Comparison of ENCODE assay signal across 8 cellular contexts in the genomic region with DNA sequence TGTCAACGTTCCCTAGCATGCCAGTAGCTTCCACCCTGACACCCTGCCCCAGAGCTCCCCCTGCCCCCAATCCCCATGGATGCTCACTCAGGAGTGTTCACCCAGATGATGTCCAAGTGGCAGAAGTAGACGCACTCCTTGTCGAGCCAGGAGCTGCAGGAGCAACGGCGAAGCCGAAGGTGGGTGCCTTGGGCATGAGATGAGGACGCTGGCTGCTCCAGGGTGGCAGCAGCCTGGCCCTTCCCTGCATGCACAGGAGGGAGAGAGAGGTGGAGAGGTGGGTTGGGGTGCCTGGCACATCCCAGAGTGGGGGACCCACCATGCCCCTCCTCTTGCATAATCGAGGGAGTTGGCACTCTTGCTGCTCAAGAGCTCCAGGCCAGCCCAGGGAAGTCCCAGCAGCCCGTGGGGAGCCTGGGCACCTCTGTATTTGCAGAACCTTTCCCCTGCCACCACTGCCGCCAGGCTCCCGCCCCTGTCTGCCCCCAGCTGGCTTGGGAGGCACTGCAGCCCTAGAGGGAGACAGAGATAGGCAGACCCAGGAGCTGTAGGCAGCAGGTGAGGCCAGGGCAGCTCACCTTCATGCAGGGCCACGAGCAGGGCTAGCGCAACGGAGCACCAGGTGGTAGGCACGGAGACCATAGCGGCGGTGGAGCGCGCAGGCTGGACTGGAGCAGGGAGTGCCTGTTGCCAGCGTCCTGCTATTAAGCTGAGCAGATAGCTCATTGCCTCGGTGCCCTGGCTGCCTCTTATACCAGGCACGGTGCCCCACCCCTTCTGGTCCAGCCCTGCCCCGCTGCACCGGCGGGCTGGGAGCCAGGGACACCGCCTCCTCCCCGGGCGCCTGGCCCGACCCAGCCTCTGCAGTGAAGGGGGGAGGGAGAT. TPM values are rescaled to one million over a fixed set of nuclear protein-coding genes. Genes with fewer than 3 reads are reported as not detected.
DNase-seq lines count a peak whose midpoint lies in the region; ATAC-seq, FAIRE-seq and TF ChIP-seq lines count a peak whose summit lies in the region.

A gene (minus strand): TSS at position 724 of the 885 bp plus-strand sequence. CDS start 82 bp downstream, at position 642.

- H3K27me3 ChIP-seq in H1 (replicated peaks in 1 of 4; ENCODE audit: control insufficient read depth in 3 of 4, extremely low read depth in 1 of 4, insufficient read depth in 3 of 4, low read length in 3 of 4), result peaks cover 0 to 2% (median 0%) of the 10 kb centered on the region in 4 experiments; a peak in 2 of 7 replicates
- no peaks in the 10 kb centered on the region for H3K27me3 ChIP-seq in prostate gland (replicated peaks; ENCODE audit: insufficient read depth)

- DNase-seq in NCI-H2171 (lab: John Stamatoyannopoulos, UW) (peak; percentile 60), H1 (ENCODE audit: low read depth in 1 of 2, low spot score in 2 of 2) (no peak), prostate gland (ENCODE audit: low spot score) (peak; percentile 91), T-helper 17 cell (no peak), activated gamma-delta T cell treated with Interleukin-2 at 50 U/mL for 16 hours (no peak), T1000 (lab: John Stamatoyannopoulos, UW) (no peak)

- H3K18ac ChIP-seq in H1 (ENCODE audit: extremely low read depth, low read length), result peak within 1 kb of the TSS; percentile 26

- peak within 1 kb of the TSS; percentile 93; the same call in 1 of the 2 replicates for H2BK20ac ChIP-seq in H1 (ENCODE audit: low read length)

- WGBS in H1 (ENCODE audit: extremely low coverage in 1 of 2, insufficient coverage in 1 of 2, insufficient read length in 1 of 2, insufficient replicate concordance in 2 of 2, low coverage in 1 of 2, low lambda C conversion rate in 2 of 2, missing lambda C conversion rate in 1 of 2), 2 experiments, result 83% methylated on average over 28 of the region's 29 CpGs; no CpG with 5 or more reads in 1 of the 2 experiments
- WGBS in prostate gland, result 28% methylated on average over 19 of the region's 29 CpGs

- peak; percentile 31 to 45; a peak in 3 of 4 replicates for TF ChIP-seq RAD21 in H1 (IDR thresholded peaks at IDR 0.05 in 1 of 2, conservative IDR thresholded peaks at IDR 0.05 in 1 of 2; ENCODE audit: low read depth in 2 of 2, low read length in 2 of 2)

- H3K4me3 Mint-ChIP-seq in T-helper 17 cell, result no peak within 1 kb of the TSS

- no peak within 1 kb of the TSS for H3K14ac ChIP-seq in H1 (ENCODE audit: insufficient read length)

- peaks cover 38% of the 10 kb centered on the region for H3K27me3 Mint-ChIP-seq in T-helper 17 cell

- H2BK12ac ChIP-seq in H1 (ENCODE audit: low read depth, low read length), result peak within 1 kb of the TSS; percentile 95

- H2BK120ac ChIP-seq in H1 (replicated peaks; ENCODE audit: low read depth, low read length), result no peak within 1 kb of the TSS

- H3K9ac ChIP-seq in H1 (replicated peaks in 1 of 4; ENCODE audit: extremely low read depth in 1 of 4, low read depth in 3 of 4, low read length in 3 of 4), result no peak within 1 kb of the TSS

- H3K27ac ChIP-seq in H1 (ENCODE audit: low read depth, low read length) (no peak within 1 kb of the TSS), prostate gland (peak within 1 kb of the TSS; percentile 69 to 72)

- H4K91ac ChIP-seq in H1 (replicated peaks; ENCODE audit: insufficient read length, low read length), result peak within 1 kb of the TSS; percentile 67

- peaks cover 3% of the 10 kb centered on the region for H3K36me3 Mint-ChIP-seq in T-helper 17 cell (ENCODE audit: low read depth)

- no peak for TF ChIP-seq EP300 in H1 (IDR thresholded peaks at IDR 0.05; ENCODE audit: borderline replicate concordance in 1 of 2, low read depth in 2 of 2, low read length in 2 of 2)

- H3K23ac ChIP-seq in H1 (ENCODE audit: insufficient read length), result no peak within 1 kb of the TSS

- H4K5ac ChIP-seq in H1 (ENCODE audit: insufficient read length, low read depth, low read length), result no peak within 1 kb of the TSS

- ATAC-seq in T-helper 17 cell, result no peak
- ATAC-seq in GM19035 (IDR thresholded peaks at IDR 0.05; ENCODE audit: unreplicated experiment), result no peak

- H4K8ac ChIP-seq in H1 (ENCODE audit: extremely low read depth, insufficient read depth, low read length), result no peak within 1 kb of the TSS; the same call in 1 of the 2 replicates

- no peak within 1 kb of the TSS for H3K56ac ChIP-seq in H1 (replicated peaks; ENCODE audit: insufficient read length, low read depth, low read length)

- FAIRE-seq in H1 (lab: Jason Lieb, UNC), result no peak

- H3K4me3 ChIP-seq in H1 (ENCODE audit: extremely low read depth in 1 of 4, insufficient read depth in 2 of 4, low read depth in 3 of 4, low read length in 4 of 4) (no peak within 1 kb of the TSS), prostate gland (peak within 1 kb of the TSS in 1 of 2 donors; percentile 20)

- H3K36me3 ChIP-seq in H1 (ENCODE audit: control insufficient read depth in 2 of 4, insufficient read depth in 4 of 4, low read length in 3 of 4), result no peaks in the 10 kb centered on the region
- H3K36me3 ChIP-seq in prostate gland, result no peaks in the 10 kb centered on the region

- no peaks in the 10 kb centered on the region for H3K79me2 ChIP-seq in H1 (ENCODE audit: control insufficient read depth in 1 of 2, insufficient read depth in 2 of 2, low read length in 2 of 2)

- CTCF ChIA-PET in H1 (lab: Charles Lee; ENCODE audit: partially characterized antibody), result interaction anchor here (0.6 to 14.9 kb wide), 27 partner anchors 8 to 221 kb away, joined by 3 to 205 read pairs (median 5); no protein-coding TSS in a partner anchor

- TF ChIP-seq POLR2A in H1 (IDR thresholded peaks at IDR 0.05; ENCODE audit: control extremely low read depth in 1 of 2, low read depth in 2 of 2, low read length in 2 of 2) (no peak), prostate gland (IDR thresholded peaks at IDR 0.05) (peak; percentile 88)

- peak within 1 kb of the TSS; percentile 89; the same call in 1 of the 2 replicates for H2BK5ac ChIP-seq in H1 (ENCODE audit: low read depth, low read length)

- TF ChIP-seq CTCF in GM12873 (IDR thresholded peaks at IDR 0.05; ENCODE audit: insufficient read depth, low read depth, low read length, missing control alignments) (peak; percentile 50), H1 (IDR thresholded peaks at IDR 0.05; ENCODE audit: control extremely low read depth in 1 of 3, insufficient read depth in 1 of 3, low read depth in 1 of 3, low read length in 3 of 3) (peak in 2 of 3 experiments; percentile 64 to 68; a peak in 3 of 4 replicates), prostate gland (IDR thresholded peaks at IDR 0.05) (peak in 3 of 4 experiments; percentile 17 to 70 (median 53))

- intact Hi-C loops in prostate gland (cut with DNase I), result no loop called here

- no peaks in the 10 kb centered on the region for H4K20me1 ChIP-seq in H1 (replicated peaks in 1 of 2; ENCODE audit: control insufficient read depth in 1 of 2, insufficient read depth in 2 of 2, low read length in 2 of 2)

- H3K4me1 ChIP-seq in H1 (replicated peaks in 1 of 4; ENCODE audit: control insufficient read depth in 3 of 4, insufficient read depth in 4 of 4, low read length in 3 of 4) (peaks cover 13 to 31% (median 24%) of the 10 kb centered on the region in 4 experiments), prostate gland (replicated peaks) (peaks cover 29% of the 10 kb centered on the region)

- no peak within 1 kb of the TSS; a peak in 1 of 4 replicates for H3K4me2 ChIP-seq in H1 (ENCODE audit: insufficient read depth in 1 of 2, low read depth in 2 of 2, low read length in 2 of 2)

- no peak within 1 kb of the TSS for H2AFZ ChIP-seq in H1 (ENCODE audit: low read length)

- POLR2A ChIA-PET in H1 (lab: Charles Lee; ENCODE audit: partially characterized antibody), result interaction anchor here (0.9 to 2.5 kb wide), 3 partner anchors 8 to 41 kb away, joined by 3 to 21 read pairs (median 6); no protein-coding TSS in a partner anchor

- no peak within 1 kb of the TSS for H3K27ac Mint-ChIP-seq in T-helper 17 cell

- peaks cover 6% of the 10 kb centered on the region for H3K4me1 Mint-ChIP-seq in T-helper 17 cell

- no peaks in the 10 kb centered on the region for H3K23me2 ChIP-seq in H1 (ENCODE audit: low read depth, low read length)

- peak within 1 kb of the TSS; percentile 86; the same call in 1 of the 2 replicates for H2AK5ac ChIP-seq in H1 (ENCODE audit: low read depth, low read length)

- H2BK15ac ChIP-seq in H1 (ENCODE audit: low read length), result peak within 1 kb of the TSS; percentile 88

- no peaks in the 10 kb centered on the region for H3K79me1 ChIP-seq in H1 (ENCODE audit: low read depth, low read length)

- peak within 1 kb of the TSS; percentile 32 for H3K4ac ChIP-seq in H1 (replicated peaks; ENCODE audit: insufficient read length, low read depth, low read length)

- H3K9me3 ChIP-seq in H1 (ENCODE audit: insufficient read depth in 2 of 2, low read depth in 1 of 2, low read length in 1 of 2) (no peaks in the 10 kb centered on the region), prostate gland (no peaks in the 10 kb centered on the region), T-helper 17 cell (ENCODE audit: control insufficient read depth, low read length, poor library complexity, severe bottlenecking) (no peaks in the 10 kb centered on the region)

TF ChIP-seq in H1, 55 proteins besides CTCF, POLR2A, EP300 and RAD21 (continues in another document):
- TF ChIP-seq RFX5 (IDR thresholded peaks at IDR 0.05; ENCODE audit: borderline replicate concordance, low read depth, low read length) (no peak), NANOG (IDR thresholded peaks at IDR 0.05; ENCODE audit: insufficient read depth, low read depth, low read length, poor library complexity, severe bottlenecking) (no peak), EZH2 (IDR thresholded peaks at IDR 0.05; ENCODE audit: low read depth, low read length, severe bottlenecking) (no peak)

RNA-seq across cellular contexts. Expression of the gene that starts here (rescaled TPM):
- total RNA-seq in H1 (2021; fragmentation: NEBNext Ultra II Directional; extraction: Animal tissue kit (Norgen Biotek cat#: 25700)), result 0.39 TPM in 1 of 2 replicates, not detected in the other
- polyA plus RNA-seq in H1 (2011; rRNA removed), result 0.32 and 0.39 TPM in 2 replicates
- polyA plus RNA-seq in H1 (2011; cell fraction: cytosol; rRNA removed), result 0.26 TPM
- 0.58 TPM for polyA plus RNA-seq in H1 (2011; cell fraction: nucleus; rRNA removed)
- not detected in 4 replicates for polyA plus RNA-seq in H1 (2012, experiment 1 of 2)
- polyA plus RNA-seq in H1 (2012, experiment 2 of 2), result 1.3 TPM
- 0.16 TPM for polyA plus RNA-seq in H1 (2013, experiment 1 of 2)
- 0.17 TPM for polyA plus RNA-seq in H1 (2013, experiment 2 of 2)
- polyA minus RNA-seq in H1 (2011; rRNA and poly(A)+ RNA removed), result not detected in 2 replicates
- not detected for polyA minus RNA-seq in H1 (2011; cell fraction: cytosol; rRNA and poly(A)+ RNA removed)
- 0.50 TPM for polyA minus RNA-seq in H1 (2011; cell fraction: nucleus; rRNA and poly(A)+ RNA removed)
- 10 to 100 TPM in 1 of 2 donors, 1 to 10 TPM in 1; 2.6 to 12.6 TPM for total RNA-seq in prostate gland
- total RNA-seq in T-helper 17 cell, result under 1 TPM in 1 of 2 donors, not detected in 1; 0.37 TPM

Comparison
In these comparisons a context has a peak if more than half of its experiments do, and no peak if none do; other contexts are left out.
1. DNase-seq: peak in NCI-H2171 (single experiment) and prostate gland (single experiment); none in H1 (0 of 2), T-helper 17 cell (0 of 3), activated gamma-delta T cell treated with Interleukin-2 at 50 U/mL for 16 hours (single experiment) and T1000 (single experiment).
2. Peak in every context shown above with its lines, with median percentiles within 50 percentile points of each other: CTCF ChIP-seq.